ENCODE assay signal across 10 cellular contexts in the genomic region with DNA sequence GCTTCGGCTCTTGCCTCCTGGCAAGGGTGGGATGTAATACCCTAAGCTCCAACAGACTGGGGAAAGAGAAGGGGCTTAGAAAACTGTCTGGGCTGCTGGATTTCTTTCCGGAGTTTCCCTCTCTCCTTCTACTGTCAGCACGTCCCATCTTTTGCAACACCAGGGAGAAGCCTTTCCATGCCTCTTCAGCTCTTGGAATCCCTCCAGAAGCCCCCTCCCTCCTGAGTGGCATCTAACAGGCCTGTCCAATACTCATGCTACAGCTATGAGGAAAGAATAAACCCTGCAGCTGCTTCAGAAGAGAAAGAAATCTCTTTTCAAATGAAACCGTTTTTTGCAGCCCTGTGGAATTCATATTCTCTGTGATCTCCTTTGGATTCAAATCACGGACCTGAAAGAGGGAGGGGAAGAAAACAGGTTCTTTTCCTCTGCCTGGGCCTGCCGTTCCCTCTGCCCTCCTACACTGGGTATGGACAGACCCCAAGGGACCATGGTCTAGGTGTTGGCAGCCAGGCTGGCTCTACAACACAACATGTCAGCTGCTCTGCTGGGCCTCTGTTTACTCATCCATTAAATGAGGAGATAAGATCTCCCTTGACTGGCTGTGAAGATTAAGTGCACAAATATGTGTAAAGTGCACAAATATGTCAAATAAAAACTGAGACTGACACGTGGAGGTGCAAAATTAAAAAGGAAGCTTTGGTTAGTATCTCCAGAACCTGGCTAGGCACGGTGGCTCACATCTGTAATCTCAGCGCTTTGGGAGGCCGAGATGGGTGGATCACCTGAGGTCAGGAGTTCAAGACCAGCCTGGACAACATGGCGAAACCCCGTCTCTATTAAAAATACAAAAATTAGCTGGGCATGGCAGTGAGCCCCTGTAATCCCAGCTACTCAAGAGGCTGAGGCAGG. TPM values are rescaled to one million over a fixed set of nuclear protein-coding genes. Genes with fewer than 3 reads are reported as not detected.
A peak's percentile ranks its signal among the peaks of the same experiment; 100 is the strongest.
DNase-seq lines count a peak whose midpoint lies in the region; ATAC-seq and TF ChIP-seq lines count a peak whose summit lies in the region.
"Had no signal": no experiment of that assay in that cellular context is flagged by ENCODE, and none has a peak within 500 bp of the region (broad histone marks: within the 10 kb centered on the region; RNA-seq: fewer than 3 reads in every experiment).

No MANE protein-coding gene starts in this region.

- peak overlapping the region; percentile 47 for H3K27ac ChIP-seq in right cardiac atrium (ENCODE audit: low read length)
- peak overlapping the region; percentile 76 to 86 (median 80) for H3K27ac ChIP-seq in upper lobe of left lung

- no peak for ATAC-seq in right cardiac atrium
- peak in 1 of 2 donors; percentile 11 for ATAC-seq in upper lobe of left lung (ENCODE audit: low FRiP score in 2 of 2)
- no peak for ATAC-seq in stimulated activated naive B cell treated with anti-CD40 and anti-IgM and Interleukin-4, amounts not matched to agents 10 μg/mL and 1 μg/mL and 100 μg/mL, for 72 hours (replicated peaks)
- ATAC-seq in HG03460 (IDR thresholded peaks at IDR 0.05; ENCODE audit: unreplicated experiment) = no peak
- ATAC-seq in GM19452 (IDR thresholded peaks at IDR 0.05; ENCODE audit: unreplicated experiment) = no peak

- TF ChIP-seq EP300 in upper lobe of left lung (IDR thresholded peaks at IDR 0.05) = no peak

- H3K27me3 ChIP-seq in right cardiac atrium (ENCODE audit: control insufficient read depth, insufficient read depth) = no peaks in the 10 kb centered on the region
- no peaks in the 10 kb centered on the region for H3K27me3 ChIP-seq in upper lobe of left lung

- TF ChIP-seq CTCF in upper lobe of left lung (IDR thresholded peaks at IDR 0.05) = no peak

- no peaks in the 10 kb centered on the region for H3K36me3 Mint-ChIP-seq in stimulated activated naive B cell treated with anti-CD40 and anti-IgM and Interleukin-4, amounts not matched to agents 10 μg/mL and 1 μg/mL and 100 μg/mL, for 72 hours

- H3K4me3 ChIP-seq in right cardiac atrium (ENCODE audit: low read length) (no peak overlapping the region), upper lobe of left lung (no peak overlapping the region)

- peak; percentile 45 for DNase-seq in activated CD8-positive, alpha-beta memory T cell treated with anti-CD3 and anti-CD28 coated beads for 24 hours
- DNase-seq in activated CD8-positive, alpha-beta memory T cell treated with anti-CD3 and anti-CD28 coated beads, Interleukin-2, amount 50 U/mL, for 4 hours = no peak
- DNase-seq in T1000 (lab: John Stamatoyannopoulos, UW) (peak; percentile 56), right cardiac atrium (no peak), upper lobe of left lung (no peak)
- DNase-seq in stimulated activated naive B cell treated with anti-CD40 and anti-IgM and Interleukin-4, amounts not matched to agents 10 μg/mL and 1 μg/mL and 100 μg/mL, for 72 hours = no peak

- WGBS in right cardiac atrium = 53% methylated on average over 12 of the region's 12 CpGs
- WGBS in upper lobe of left lung, 2 donors = 58 to 67% methylated on average over 12 of the region's 12 CpGs

- no peak overlapping the region for H3K27ac Mint-ChIP-seq in stimulated activated naive B cell treated with anti-CD40 and anti-IgM and Interleukin-4, amounts not matched to agents 10 μg/mL and 1 μg/mL and 100 μg/mL, for 72 hours

- no peaks in the 10 kb centered on the region for H3K9me3 Mint-ChIP-seq in stimulated activated naive B cell treated with anti-CD40 and anti-IgM and Interleukin-4, amounts not matched to agents 10 μg/mL and 1 μg/mL and 100 μg/mL, for 72 hours
- H3K9me3 Mint-ChIP-seq: central memory CD8-positive, alpha-beta T cell had no signal

- intact Hi-C loops in right cardiac atrium (cut with DNase I) = no loop called here

- peaks cover 12 to 33% of the 10 kb centered on the region in 2 donors for H3K4me1 Mint-ChIP-seq in stimulated activated naive B cell treated with anti-CD40 and anti-IgM and Interleukin-4, amounts not matched to agents 10 μg/mL and 1 μg/mL and 100 μg/mL, for 72 hours

- H3K27me3 Mint-ChIP-seq in stimulated activated naive B cell treated with anti-CD40 and anti-IgM and Interleukin-4, amounts not matched to agents 10 μg/mL and 1 μg/mL and 100 μg/mL, for 72 hours = peaks cover 16 to 31% of the 10 kb centered on the region in 2 donors
- H3K27me3 Mint-ChIP-seq: central memory CD8-positive, alpha-beta T cell had no signal

- H3K9me3 ChIP-seq in right cardiac atrium (ENCODE audit: control insufficient read depth, low read length) (no peaks in the 10 kb centered on the region), upper lobe of left lung (no peaks in the 10 kb centered on the region)

- H3K4me1 ChIP-seq in right cardiac atrium (ENCODE audit: control insufficient read depth, insufficient read depth, low read length) = peaks cover 26% of the 10 kb centered on the region
- peaks cover 38 to 45% (median 42%) of the 10 kb centered on the region in 4 donors for H3K4me1 ChIP-seq in upper lobe of left lung

- H3K4me3 Mint-ChIP-seq in stimulated activated naive B cell treated with anti-CD40 and anti-IgM and Interleukin-4, amounts not matched to agents 10 μg/mL and 1 μg/mL and 100 μg/mL, for 72 hours = no peak overlapping the region
- H3K4me3 Mint-ChIP-seq: central memory CD8-positive, alpha-beta T cell had no signal

- TF ChIP-seq POLR2A in upper lobe of left lung (IDR thresholded peaks at IDR 0.05) = no peak

- no peaks in the 10 kb centered on the region for H3K36me3 ChIP-seq in upper lobe of left lung

RNA-seq across cellular contexts. Expression of gene CAPN2, which starts 6.0 kb away (rescaled TPM):
- total RNA-seq in right cardiac atrium (10 to 100 TPM; 58.6 to 91.6 (median 73.2) TPM), upper lobe of left lung (1,000 to 10,000 TPM in 1 of 6 donors, 100 to 1,000 TPM in 5; 271 to 1,436 (median 427) TPM)
- 52.7 TPM for polyA plus RNA-seq in right cardiac atrium

RNA-seq across cellular contexts. Expression of gene CAPN8, which starts 40.8 kb away (rescaled TPM):
- total RNA-seq in right cardiac atrium (not detected), upper lobe of left lung (100 to 1,000 TPM in 1 of 6 donors, 10 to 100 TPM in 5; 40.3 to 274 (median 74.3) TPM)
- 0.23 TPM for polyA plus RNA-seq in right cardiac atrium
- polyA plus RNA-seq: BJ had no signal

Comparison
In these comparisons a context has a peak if more than half of its experiments do, and no peak if none do; other contexts are left out.
1. DNase-seq: peak in activated CD8-positive, alpha-beta memory T cell treated with anti-CD3 and anti-CD28 coated beads for 24 hours (single experiment) and T1000 (single experiment); none in activated CD8-positive, alpha-beta memory T cell treated with anti-CD3 and anti-CD28 coated beads, Interleukin-2, amount 50 U/mL, for 4 hours (single experiment), right cardiac atrium (0 of 3), upper lobe of left lung (0 of 2) and stimulated activated naive B cell treated with anti-CD40 and anti-IgM and Interleukin-4, amounts not matched to agents 10 μg/mL and 1 μg/mL and 100 μg/mL, for 72 hours (single experiment).
2. RNA of gene CAPN8, which starts 40.8 kb away (total RNA-seq): 40.3 to 274 TPM in upper lobe of left lung; not detected in right cardiac atrium; every median in the first group is over 10 times any median in the second.